8 cellular contexts compared by ENCODE assay signal in genomic region chr16:23509763-23510153, GRCh38. TPM values are rescaled to one million over a fixed set of nuclear protein-coding genes. Genes with fewer than 3 reads are reported as not detected.
DNase-seq lines count a peak whose midpoint lies in the region; ATAC-seq, FAIRE-seq and TF ChIP-seq lines count a peak whose summit lies in the region.

No MANE protein-coding gene starts in this region.

- no peaks in the 10 kb centered on the region for H3K9me3 ChIP-seq in kidney (ENCODE audit: control insufficient read depth in 1 of 2, low read length in 2 of 2)

- H3K4me3 Mint-ChIP-seq in MCF 10A (ENCODE audit: unreplicated experiment) = peak overlapping the region; percentile 90

- peak overlapping the region; percentile 6 to 84 for H3K9ac ChIP-seq in kidney (ENCODE audit: low read length in 2 of 2)

- no peak for TF ChIP-seq CTCF in MCF 10A (IDR thresholded peaks at IDR 0.05; ENCODE audit: unreplicated experiment)
- TF ChIP-seq CTCF in kidney (IDR thresholded peaks at IDR 0.05; ENCODE audit: borderline replicate concordance, extremely low read depth, insufficient read depth) = no peak

- H3K36me3 ChIP-seq in kidney (ENCODE audit: control insufficient read depth in 1 of 2, insufficient read depth in 2 of 2, low read length in 2 of 2) = no peaks in the 10 kb centered on the region

- CTCF ChIA-PET in MCF 10A (lab: Yijun Ruan, JAX) = interaction anchor here (0.6 to 2.4 kb wide), 4 partner anchors 8 to 259 kb away, joined by 3 to 11 read pairs (median 4); no protein-coding TSS in a partner anchor

- no peak for FAIRE-seq in kidney (lab: Jason Lieb, UNC)

- H3K4me3 ChIP-seq in kidney (ENCODE audit: low read length in 2 of 2) = peak overlapping the region; percentile 82 to 95

- POLR2A ChIA-PET in MCF 10A (lab: Yijun Ruan, JAX) = interaction anchor here (0.6 to 2.6 kb wide), 9 partner anchors 10 to 510 kb away, joined by 3 to 20 read pairs (median 5); partner anchors contain the start of genes COG7, EARS2 and UBFD1

- ATAC-seq in HG02571 (IDR thresholded peaks at IDR 0.05; ENCODE audit: unreplicated experiment) = peak; percentile 8

- BruUV-seq in MCF 10A (replicated peaks; lab: Mats Ljungman, UMichigan) = no TSS peak

- peak; percentile 62 for DNase-seq in EH (ENCODE audit: low read depth)
- peak; percentile 61 for DNase-seq in RPMI8226
- DNase-seq in MCF 10A (ENCODE audit: unreplicated experiment) = no peak
- DNase-seq in kidney = peak; percentile 77
- DNase-seq in stimulated activated CD4-positive, alpha-beta T cell treated with anti-CD3 and anti-CD28 coated beads, Interleukin-4, amount 100 ng/mL, for 1 hour = peak; percentile 19
- DNase-seq in COLO829 (ENCODE audit: low spot score) = no peak
- DNase-seq in NCI-H187 (lab: John Stamatoyannopoulos, UW) = no peak

- peak overlapping the region; percentile 68 to 83 for H3K27ac ChIP-seq in kidney (ENCODE audit: low read depth in 2 of 2, low read length in 2 of 2)

- H3K4me1 ChIP-seq in kidney (ENCODE audit: control insufficient read depth in 1 of 2, insufficient read depth in 1 of 2, low read depth in 1 of 2, low read length in 2 of 2) = peaks cover 16 to 31% of the 10 kb centered on the region in 2 donors

- intact Hi-C loops in MCF 10A (cut with micrococcal nuclease) (no loop called here), kidney (cut with DNase I) (no loop called here)

- peaks cover 6% of the 10 kb centered on the region for H3K36me3 Mint-ChIP-seq in MCF 10A (ENCODE audit: insufficient read depth, unreplicated experiment)

- H3K27me3 Mint-ChIP-seq in MCF 10A (ENCODE audit: insufficient read depth, unreplicated experiment) = no peaks in the 10 kb centered on the region

- peak overlapping the region; percentile 46 for H3K27ac Mint-ChIP-seq in MCF 10A (ENCODE audit: low read depth, unreplicated experiment)

- no peaks in the 10 kb centered on the region for H3K9me3 Mint-ChIP-seq in MCF 10A (ENCODE audit: unreplicated experiment)

- peaks cover 24% of the 10 kb centered on the region for H3K4me1 Mint-ChIP-seq in MCF 10A (ENCODE audit: insufficient read depth, unreplicated experiment)

RNA-seq across cellular contexts. Expression of gene GGA2, which starts 0.5 kb away (rescaled TPM):
- total RNA-seq in MCF 10A (2022) (22.2 and 40.9 TPM in 2 replicates), kidney (79.9 TPM)
- 43.5 TPM for polyA plus RNA-seq in kidney (ENCODE audit: insufficient read depth, low read depth, low replicate concordance)

RNA-seq across cellular contexts. Expression of gene EARS2, which starts 47.4 kb away (rescaled TPM):
- total RNA-seq in MCF 10A (2022) = 24.4 and 32.8 TPM in 2 replicates
- total RNA-seq in kidney = 21.6 TPM
- 30.4 TPM for polyA plus RNA-seq in kidney (ENCODE audit: insufficient read depth, low read depth, low replicate concordance)

RNA-seq across cellular contexts. Expression of gene UBFD1, which starts 47.8 kb away (rescaled TPM):
- total RNA-seq in MCF 10A (2022) = 49.1 and 50.8 TPM in 2 replicates
- total RNA-seq in kidney = 52.8 TPM
- 20.8 TPM for polyA plus RNA-seq in kidney (ENCODE audit: insufficient read depth, low read depth, low replicate concordance)

RNA-seq across cellular contexts. Expression of gene COG7, which starts 56.8 kb away (rescaled TPM):
- total RNA-seq in MCF 10A (2022) (10.0 and 16.7 TPM in 2 replicates), kidney (25.2 TPM)
- polyA plus RNA-seq in kidney (ENCODE audit: insufficient read depth, low read depth, low replicate concordance) = 27.0 TPM

Comparison
In these comparisons a context has a peak if more than half of its experiments do, and no peak if none do; other contexts are left out.
1. DNase-seq: peak in EH (single experiment), RPMI8226 (single experiment), kidney (single experiment) and stimulated activated CD4-positive, alpha-beta T cell treated with anti-CD3 and anti-CD28 coated beads, Interleukin-4, amount 100 ng/mL, for 1 hour (single experiment); none in MCF 10A (single experiment), COLO829 (single experiment) and NCI-H187 (0 of 2).